ENCODE assay signal across 19 cellular contexts in the genomic region with DNA sequence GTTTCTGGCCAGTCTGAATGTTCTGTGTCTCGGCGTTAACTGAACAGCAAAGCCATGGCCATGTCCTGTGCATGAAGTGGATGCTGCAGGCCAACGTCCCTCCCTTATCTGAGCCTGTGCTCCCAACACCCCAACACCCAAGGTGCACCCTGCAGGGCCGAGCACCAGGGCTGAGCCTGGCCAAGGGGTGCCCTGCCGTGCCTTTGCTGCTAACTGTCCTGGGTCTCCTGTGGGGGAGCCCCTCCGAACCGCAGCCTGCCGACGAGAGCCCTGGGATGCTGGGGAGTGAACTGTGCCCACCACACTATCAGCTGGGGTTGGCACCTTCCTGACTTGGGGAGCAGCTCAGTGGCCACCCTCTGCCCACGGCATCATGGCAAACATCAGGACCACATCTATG. TPM values are rescaled to one million over a fixed set of nuclear protein-coding genes. Genes with fewer than 3 reads are reported as not detected.
DNase-seq lines count a peak whose midpoint lies in the region; ATAC-seq, FAIRE-seq and TF ChIP-seq lines count a peak whose summit lies in the region.
"Had no signal": no experiment of that assay in that cellular context is flagged by ENCODE, and none has a peak within 500 bp of the region (broad histone marks: within the 10 kb centered on the region; RNA-seq: fewer than 3 reads in every experiment).

No MANE protein-coding gene starts in this region.

- over 99% methylated on average over 10 of the region's 10 CpGs for WGBS in GM12878 (ENCODE audit: insufficient coverage, insufficient replicate concordance, low lambda C conversion rate, missing lambda C conversion rate)
- no CpG with 5 or more reads among the region's 10 CpGs for WGBS in neuronal stem cell (ENCODE audit: extremely low coverage in 2 of 2, insufficient read length in 2 of 2, insufficient replicate concordance in 1 of 2), 2 donors

- no peak overlapping the region for H2AFZ ChIP-seq in GM12878 (ENCODE audit: control insufficient read depth, low read depth, low read length)
- no peak overlapping the region for H2AFZ ChIP-seq in neuronal stem cell (ENCODE audit: low read length)

- no peaks in the 10 kb centered on the region for H3K27me3 Mint-ChIP-seq in CD4-positive, CD25-positive, alpha-beta regulatory T cell
- H3K27me3 Mint-ChIP-seq in Caco-2 (ENCODE audit: insufficient read depth, unreplicated experiment), result no peaks in the 10 kb centered on the region
- H3K27me3 Mint-ChIP-seq: B cell had no signal

- DNase-seq in CD4-positive, CD25-positive, alpha-beta regulatory T cell, result no peak
- DNase-seq in Caco-2 (no peak), GM12878 (ENCODE audit: low read depth, low spot score) (no peak), neuronal stem cell (ENCODE audit: low spot score) (no peak), LoVo (ENCODE audit: low spot score) (no peak)
- no peak for DNase-seq in activated CD8-positive, alpha-beta memory T cell treated with anti-CD3 and anti-CD28 coated beads, Interleukin-2, amount 50 U/mL, for 48 hours
- DNase-seq: C1 segment of cervical spinal cord, COR-L47, DND-41, GDM1, GOT3, H9 had no signal

- H3K4me3 ChIP-seq in CD4-positive, CD25-positive, alpha-beta regulatory T cell (ENCODE audit: low read depth, low read length), result no peak overlapping the region
- H3K4me3 ChIP-seq in Caco-2 (ENCODE audit: low read depth, low read length) (no peak overlapping the region), GM12878 (no peak overlapping the region), neuronal stem cell (ENCODE audit: low read length in 2 of 2) (no peak overlapping the region)

- no peak overlapping the region for H3K18ac ChIP-seq in neuronal stem cell (ENCODE audit: low read length)

- H4K91ac ChIP-seq in neuronal stem cell (ENCODE audit: low read depth, low read length, poor library complexity), result no peak overlapping the region

- RAD21 ChIA-PET in GM12878 (lab: Charles Lee; ENCODE audit: unreplicated experiment), result no interaction called here

- H3K9ac ChIP-seq in GM12878 (ENCODE audit: control insufficient read depth, insufficient read depth, low read length) (no peak overlapping the region), neuronal stem cell (ENCODE audit: low read depth, low read length, poor library complexity) (peak overlapping the region; percentile 4)

- no peak for FAIRE-seq in GM12878 (lab: Jason Lieb, UNC)
- FAIRE-seq: A204.1, HepG2, HTR-8/SVneo had no signal

- no peak overlapping the region for H2BK5ac ChIP-seq in neuronal stem cell (ENCODE audit: low read length)

- no peak overlapping the region for H3K4ac ChIP-seq in neuronal stem cell (ENCODE audit: low read length)

- H2BK15ac ChIP-seq in neuronal stem cell (ENCODE audit: low read length), result no peak overlapping the region

- no peaks in the 10 kb centered on the region for H3K9me3 ChIP-seq in CD4-positive, CD25-positive, alpha-beta regulatory T cell (ENCODE audit: control insufficient read depth in 2 of 2, low read length in 2 of 2)
- H3K9me3 ChIP-seq in Caco-2 (no peaks in the 10 kb centered on the region), GM12878 (replicated peaks; ENCODE audit: control insufficient read depth, insufficient read depth, low read length) (no peaks in the 10 kb centered on the region), neuronal stem cell (replicated peaks in 1 of 2; ENCODE audit: control insufficient read depth in 2 of 2, insufficient read depth in 1 of 2, low read depth in 1 of 2, low read length in 2 of 2) (no peaks in the 10 kb centered on the region)

- H3K79me1 ChIP-seq in neuronal stem cell (ENCODE audit: low read depth, low read length), result peaks cover 6% of the 10 kb centered on the region

- H3K4me2 ChIP-seq in GM12878 (ENCODE audit: control insufficient read depth, insufficient read depth), result no peak overlapping the region
- no peak overlapping the region for H3K4me2 ChIP-seq in neuronal stem cell (ENCODE audit: insufficient read depth, low read length, poor library complexity, severe bottlenecking)

- no peak overlapping the region for H3K23ac ChIP-seq in neuronal stem cell (ENCODE audit: low read depth, low read length, poor library complexity)

- peaks cover 0 to 3% (median 0%) of the 10 kb centered on the region in 4 donors for H3K4me1 Mint-ChIP-seq in CD4-positive, CD25-positive, alpha-beta regulatory T cell
- H3K4me1 Mint-ChIP-seq in Caco-2 (ENCODE audit: low read depth, unreplicated experiment), result no peaks in the 10 kb centered on the region
- H3K4me1 Mint-ChIP-seq: B cell had no signal

- intact Hi-C loops in Caco-2 (cut with micrococcal nuclease; ENCODE audit: unreplicated experiment) (no loop called here), GM12878 (cut with micrococcal nuclease; ENCODE audit: unreplicated experiment) (no loop called here)

- no peaks in the 10 kb centered on the region for H4K20me1 ChIP-seq in GM12878 (ENCODE audit: control insufficient read depth, insufficient read depth)

- POLR2A ChIA-PET in Caco-2 (lab: Charles Lee) (no interaction called here), GM12878 (lab: Charles Lee) (no interaction called here)

- in situ Hi-C loops in GM12878 (cut with MboI), result no loop called here

- no peak overlapping the region for H3K4me3 Mint-ChIP-seq in CD4-positive, CD25-positive, alpha-beta regulatory T cell
- H3K4me3 Mint-ChIP-seq in Caco-2 (ENCODE audit: unreplicated experiment), result no peak overlapping the region
- H3K4me3 Mint-ChIP-seq: B cell; CD8-positive, alpha-beta T cell; H9 had no signal

- TF ChIP-seq CTCF in Caco-2 (IDR thresholded peaks at IDR 0.05; ENCODE audit: insufficient read depth in 1 of 2, low read depth in 1 of 2, low read length in 1 of 2, severe bottlenecking in 1 of 2, unreplicated experiment in 1 of 2) (no peak), GM12878 (IDR thresholded peaks at IDR 0.05 in 2 of 3, conservative IDR thresholded peaks at IDR 0.05 in 1 of 3; ENCODE audit: control insufficient read depth in 2 of 3, extremely low read depth in 1 of 3, insufficient read depth in 1 of 3, low read depth in 3 of 3, low read length in 3 of 3) (no peak)

- peak overlapping the region; percentile 38 for H3K14ac ChIP-seq in neuronal stem cell (ENCODE audit: low read length)

- H4K8ac ChIP-seq in neuronal stem cell (ENCODE audit: low read depth, low read length), result no peak overlapping the region

- H3K36me3 Mint-ChIP-seq in CD4-positive, CD25-positive, alpha-beta regulatory T cell, result peaks cover 8% of the 10 kb centered on the region
- H3K36me3 Mint-ChIP-seq in Caco-2 (ENCODE audit: insufficient read depth, unreplicated experiment), result peaks cover 50% of the 10 kb centered on the region

- BruUV-seq in Caco-2 (replicated peaks; lab: Mats Ljungman, UMichigan) (no TSS peak), GM12878 (replicated peaks; lab: Mats Ljungman, UMichigan) (no TSS peak)

- no peak overlapping the region for H2BK120ac ChIP-seq in neuronal stem cell (ENCODE audit: low read depth, low read length)

- TF ChIP-seq RAD21 in GM12878 (IDR thresholded peaks at IDR 0.05; ENCODE audit: insufficient read depth, low read depth, low read length), result no peak

- no peak overlapping the region for H2BK12ac ChIP-seq in neuronal stem cell (ENCODE audit: low read length)

- no peak overlapping the region for H2AK5ac ChIP-seq in neuronal stem cell (ENCODE audit: low read depth, low read length)

- no peaks in the 10 kb centered on the region for H3K79me2 ChIP-seq in GM12878 (ENCODE audit: control insufficient read depth, insufficient read depth, low read length)

- peaks cover 75% of the 10 kb centered on the region for H3K36me3 ChIP-seq in CD4-positive, CD25-positive, alpha-beta regulatory T cell (ENCODE audit: control insufficient read depth, insufficient read depth, low read length)
- H3K36me3 ChIP-seq in Caco-2 (ENCODE audit: control insufficient read depth, insufficient read depth, low read length), result peaks cover 1% of the 10 kb centered on the region
- H3K36me3 ChIP-seq in GM12878 (ENCODE audit: control insufficient read depth in 2 of 2, insufficient read depth in 2 of 2, low read length in 1 of 2), result peaks cover 3 to 43% of the 10 kb centered on the region in 2 experiments
- H3K36me3 ChIP-seq in neuronal stem cell (replicated peaks in 1 of 2; ENCODE audit: control insufficient read depth in 2 of 2, insufficient read depth in 2 of 2, low read length in 2 of 2), result peaks cover 23 to 87% of the 10 kb centered on the region in 2 donors

- SMC1A ChIA-PET in GM12878 (lab: Charles Lee; ENCODE audit: uncharacterized antibody, unreplicated experiment), result no interaction called here

- CTCF ChIA-PET in Caco-2 (lab: Charles Lee), result no interaction called here
- CTCF ChIA-PET in GM12878 (lab: Yijun Ruan, JAX), result no interaction called here

- peak; percentile 55 for TF ChIP-seq POLR2A in GM12878 (IDR thresholded peaks at IDR 0.05; ENCODE audit: low read depth, low read length)

- no peak for TF ChIP-seq EP300 in GM12878 (IDR thresholded peaks at IDR 0.05; ENCODE audit: borderline replicate concordance in 1 of 2, control insufficient read depth in 1 of 2, low read depth in 2 of 2, low read length in 2 of 2)

- no peak for ATAC-seq in CD4-positive, CD25-positive, alpha-beta regulatory T cell (ENCODE audit: low read depth in 2 of 2)
- ATAC-seq in GM12878, result no peak
- ATAC-seq in GM21423 (IDR thresholded peaks at IDR 0.05; ENCODE audit: unreplicated experiment), result no peak
- no peak for ATAC-seq in GM18498 (IDR thresholded peaks at IDR 0.05; ENCODE audit: unreplicated experiment)
- ATAC-seq: CD8-positive, alpha-beta T cell; HepG2 had no signal

- H3K27me3 ChIP-seq in CD4-positive, CD25-positive, alpha-beta regulatory T cell (ENCODE audit: control insufficient read depth, insufficient read depth, low read length), result no peaks in the 10 kb centered on the region
- H3K27me3 ChIP-seq in Caco-2 (replicated peaks; ENCODE audit: control insufficient read depth, insufficient read depth, low read length), result no peaks in the 10 kb centered on the region
- H3K27me3 ChIP-seq in GM12878 (replicated peaks in 1 of 2; ENCODE audit: control insufficient read depth in 2 of 2, insufficient read depth in 2 of 2, low read length in 1 of 2), result no peaks in the 10 kb centered on the region
- no peaks in the 10 kb centered on the region for H3K27me3 ChIP-seq in neuronal stem cell (ENCODE audit: control insufficient read depth in 3 of 3, insufficient read depth in 3 of 3, low read depth in 1 of 3, low read length in 3 of 3)

- no peak overlapping the region for H3K27ac ChIP-seq in CD4-positive, CD25-positive, alpha-beta regulatory T cell (ENCODE audit: insufficient read depth, low read length, poor library complexity, severe bottlenecking)
- H3K27ac ChIP-seq in GM12878 (ENCODE audit: control insufficient read depth, insufficient read depth), result no peak overlapping the region
- H3K27ac ChIP-seq in neuronal stem cell (replicated peaks; ENCODE audit: low read length), result no peak overlapping the region

- H3K27ac Mint-ChIP-seq in CD4-positive, CD25-positive, alpha-beta regulatory T cell, result peak overlapping the region in 2 of 3 donors; percentile 5 to 63
- peak overlapping the region; percentile 11 for H3K27ac Mint-ChIP-seq in Caco-2 (ENCODE audit: unreplicated experiment)
- H3K27ac Mint-ChIP-seq: B cell; CD8-positive, alpha-beta T cell had no signal

- H3K9me3 Mint-ChIP-seq in CD4-positive, CD25-positive, alpha-beta regulatory T cell, result no peaks in the 10 kb centered on the region
- H3K9me3 Mint-ChIP-seq in Caco-2 (ENCODE audit: unreplicated experiment), result no peaks in the 10 kb centered on the region
- H3K9me3 Mint-ChIP-seq: CD8-positive, alpha-beta T cell; H9 had no signal

- H3K4me1 ChIP-seq in CD4-positive, CD25-positive, alpha-beta regulatory T cell (ENCODE audit: control insufficient read depth, insufficient read depth, low read length, poor library complexity, severe bottlenecking), result no peaks in the 10 kb centered on the region
- no peaks in the 10 kb centered on the region for H3K4me1 ChIP-seq in Caco-2
- H3K4me1 ChIP-seq in GM12878 (ENCODE audit: control insufficient read depth, insufficient read depth, low read length), result no peaks in the 10 kb centered on the region
- no peaks in the 10 kb centered on the region for H3K4me1 ChIP-seq in neuronal stem cell (ENCODE audit: control insufficient read depth in 2 of 2, insufficient read depth in 1 of 2, low read depth in 1 of 2, low read length in 2 of 2)

RNA-seq across cellular contexts. Expression of a gene that starts 17.6 kb away (rescaled TPM):
- 112 TPM for total RNA-seq in CD4-positive, CD25-positive, alpha-beta regulatory T cell
- 100 to 1,000 TPM; 318 to 406 (median 354) TPM for polyA plus RNA-seq in CD4-positive, CD25-positive, alpha-beta regulatory T cell
- total RNA-seq in Caco-2 (2022), result 500 and 546 TPM in 2 replicates
- total RNA-seq in GM12878 (2013; cell fraction: nucleolus; rRNA removed), result 30.7 and 37.1 TPM in 2 replicates
- total RNA-seq in GM12878 (2014; rRNA removed), result 325 and 388 TPM in 2 replicates
- 185 and 204 TPM in 2 replicates for total RNA-seq in GM12878 (2014; rRNA removed; fragmentation: Illumina TruSeq; extraction: Trizol)
- total RNA-seq in GM12878 (2021), result 305 and 316 TPM in 2 replicates
- 143 TPM for polyA plus RNA-seq in GM12878 (2011; ENCODE audit: low read depth)
- polyA plus RNA-seq in GM12878 (2011; rRNA removed), result 171 and 289 TPM in 2 replicates
- polyA plus RNA-seq in GM12878 (2011; cell fraction: cytosol; rRNA removed), result 532 and 769 TPM in 2 replicates
- 455 and 480 TPM in 2 replicates for polyA plus RNA-seq in GM12878 (2011; cell fraction: nucleus; rRNA removed)
- polyA plus RNA-seq in GM12878 (2012), result 460 and 464 TPM in 2 replicates
- 144 and 257 TPM in 2 replicates for polyA plus RNA-seq in GM12878 (2014; fragmentation: Illumina TruSeq; extraction: Trizol)
- polyA plus RNA-seq in GM12878 (2014; fragmentation: Nextera tagmentation; extraction: Ambion mirVana), result 10 to 100 TPM; 33.3 to 99.6 TPM
- polyA plus RNA-seq in GM12878 (2014; rRNA removed), result 749 and 807 TPM in 2 replicates
- polyA plus RNA-seq in GM12878 (2016; fragmentation: Nextera tagmentation; extraction: Ambion mirVana), result 100 to 1,000 TPM; 534 to 574 TPM
- polyA minus RNA-seq in GM12878 (2011; rRNA and poly(A)+ RNA removed), result 134 and 182 TPM in 2 replicates
- 111 and 122 TPM in 2 replicates for polyA minus RNA-seq in GM12878 (2011; cell fraction: cytosol; rRNA and poly(A)+ RNA removed)
- 39.3 and 60.3 TPM in 2 replicates for polyA minus RNA-seq in GM12878 (2011; cell fraction: nucleus; rRNA and poly(A)+ RNA removed)
- polyA plus RNA-seq in neuronal stem cell (2013, experiment 1 of 2), result 755 TPM
- 706 TPM for polyA plus RNA-seq in neuronal stem cell (2013, experiment 2 of 2)

RNA-seq across cellular contexts. Expression of a gene that starts 26.2 kb away (rescaled TPM):
- total RNA-seq in CD4-positive, CD25-positive, alpha-beta regulatory T cell, result 72.4 TPM
- polyA plus RNA-seq in CD4-positive, CD25-positive, alpha-beta regulatory T cell, result 100 to 1,000 TPM; 120 to 145 (median 133) TPM
- 264 and 272 TPM in 2 replicates for total RNA-seq in Caco-2 (2022)
- total RNA-seq in GM12878 (2013; cell fraction: nucleolus; rRNA removed), result 37.4 and 46.6 TPM in 2 replicates
- 194 and 207 TPM in 2 replicates for total RNA-seq in GM12878 (2014; rRNA removed)
- total RNA-seq in GM12878 (2014; rRNA removed; fragmentation: Illumina TruSeq; extraction: Trizol), result 78.7 and 85.5 TPM in 2 replicates
- total RNA-seq in GM12878 (2021), result 243 and 250 TPM in 2 replicates
- polyA plus RNA-seq in GM12878 (2011; ENCODE audit: low read depth), result 54.0 TPM
- polyA plus RNA-seq in GM12878 (2011; rRNA removed), result 92.4 and 192 TPM in 2 replicates
- 220 and 291 TPM in 2 replicates for polyA plus RNA-seq in GM12878 (2011; cell fraction: cytosol; rRNA removed)
- 162 and 168 TPM in 2 replicates for polyA plus RNA-seq in GM12878 (2011; cell fraction: nucleus; rRNA removed)
- polyA plus RNA-seq in GM12878 (2012), result 184 and 198 TPM in 2 replicates
- polyA plus RNA-seq in GM12878 (2014; fragmentation: Illumina TruSeq; extraction: Trizol), result 10.0 and 142 TPM in 2 replicates
- 10 to 100 TPM in 1 of 2 experiments, 1 to 10 TPM in 1; 4.0 to 17.0 TPM for polyA plus RNA-seq in GM12878 (2014; fragmentation: Nextera tagmentation; extraction: Ambion mirVana)
- 367 and 444 TPM in 2 replicates for polyA plus RNA-seq in GM12878 (2014; rRNA removed)
- 100 to 1,000 TPM; 460 to 487 TPM for polyA plus RNA-seq in GM12878 (2016; fragmentation: Nextera tagmentation; extraction: Ambion mirVana)
- polyA minus RNA-seq in GM12878 (2011; rRNA and poly(A)+ RNA removed), result 76.9 and 101 TPM in 2 replicates
- 70.2 and 78.0 TPM in 2 replicates for polyA minus RNA-seq in GM12878 (2011; cell fraction: cytosol; rRNA and poly(A)+ RNA removed)
- 29.5 and 49.3 TPM in 2 replicates for polyA minus RNA-seq in GM12878 (2011; cell fraction: nucleus; rRNA and poly(A)+ RNA removed)
- 201 TPM for polyA plus RNA-seq in neuronal stem cell (2013, experiment 1 of 2)
- polyA plus RNA-seq in neuronal stem cell (2013, experiment 2 of 2), result 197 TPM

RNA-seq across cellular contexts. Expression of a gene that starts 52.7 kb away (rescaled TPM):
- 139 TPM for total RNA-seq in CD4-positive, CD25-positive, alpha-beta regulatory T cell
- polyA plus RNA-seq in CD4-positive, CD25-positive, alpha-beta regulatory T cell, result 1 to 10 TPM; 2.0 to 5.1 (median 2.7) TPM
- 37.3 and 41.2 TPM in 2 replicates for total RNA-seq in Caco-2 (2022)
- 26.2 and 31.8 TPM in 2 replicates for total RNA-seq in GM12878 (2013; cell fraction: nucleolus; rRNA removed)
- 13.8 and 15.8 TPM in 2 replicates for total RNA-seq in GM12878 (2014; rRNA removed)
- 4.8 and 5.6 TPM in 2 replicates for total RNA-seq in GM12878 (2014; rRNA removed; fragmentation: Illumina TruSeq; extraction: Trizol)
- total RNA-seq in GM12878 (2021), result 38.5 and 44.6 TPM in 2 replicates
- 3.3 TPM for polyA plus RNA-seq in GM12878 (2011; ENCODE audit: low read depth)
- 2.7 and 7.2 TPM in 2 replicates for polyA plus RNA-seq in GM12878 (2011; rRNA removed)
- 9.3 and 12.8 TPM in 2 replicates for polyA plus RNA-seq in GM12878 (2011; cell fraction: cytosol; rRNA removed)
- polyA plus RNA-seq in GM12878 (2011; cell fraction: nucleus; rRNA removed), result 64.7 and 83.4 TPM in 2 replicates
- polyA plus RNA-seq in GM12878 (2012), result 12.3 and 13.5 TPM in 2 replicates
- polyA plus RNA-seq in GM12878 (2014; fragmentation: Illumina TruSeq; extraction: Trizol), result 2.2 and 5.0 TPM in 2 replicates
- under 1 TPM; 0.08 to 0.15 TPM for polyA plus RNA-seq in GM12878 (2014; fragmentation: Nextera tagmentation; extraction: Ambion mirVana)
- 21.8 and 26.0 TPM in 2 replicates for polyA plus RNA-seq in GM12878 (2014; rRNA removed)
- polyA plus RNA-seq in GM12878 (2016; fragmentation: Nextera tagmentation; extraction: Ambion mirVana), result 1 to 10 TPM; 4.2 to 5.9 TPM
- polyA minus RNA-seq in GM12878 (2011; rRNA and poly(A)+ RNA removed), result 10.8 and 18.6 TPM in 2 replicates
- 17.7 and 21.2 TPM in 2 replicates for polyA minus RNA-seq in GM12878 (2011; cell fraction: cytosol; rRNA and poly(A)+ RNA removed)
- polyA minus RNA-seq in GM12878 (2011; cell fraction: nucleus; rRNA and poly(A)+ RNA removed), result 15.5 and 27.3 TPM in 2 replicates
- polyA plus RNA-seq in neuronal stem cell (2013, experiment 1 of 2), result 13.3 TPM
- 13.9 TPM for polyA plus RNA-seq in neuronal stem cell (2013, experiment 2 of 2)

RNA-seq across cellular contexts. Expression of a gene that starts 54.4 kb away (rescaled TPM):
- total RNA-seq in CD4-positive, CD25-positive, alpha-beta regulatory T cell, result 756 TPM
- polyA plus RNA-seq in CD4-positive, CD25-positive, alpha-beta regulatory T cell, result 100 to 1,000 TPM; 258 to 297 (median 277) TPM
- 38.6 and 43.3 TPM in 2 replicates for total RNA-seq in Caco-2 (2022)
- 190 and 196 TPM in 2 replicates for total RNA-seq in GM12878 (2013; cell fraction: nucleolus; rRNA removed)
- 116 and 146 TPM in 2 replicates for total RNA-seq in GM12878 (2014; rRNA removed)
- 21.4 and 26.2 TPM in 2 replicates for total RNA-seq in GM12878 (2014; rRNA removed; fragmentation: Illumina TruSeq; extraction: Trizol)
- 142 and 151 TPM in 2 replicates for total RNA-seq in GM12878 (2021)
- polyA plus RNA-seq in GM12878 (2011; ENCODE audit: low read depth), result 33.0 TPM
- 20.8 and 53.2 TPM in 2 replicates for polyA plus RNA-seq in GM12878 (2011; rRNA removed)
- polyA plus RNA-seq in GM12878 (2011; cell fraction: cytosol; rRNA removed), result 64.0 and 103 TPM in 2 replicates
- 223 and 275 TPM in 2 replicates for polyA plus RNA-seq in GM12878 (2011; cell fraction: nucleus; rRNA removed)
- polyA plus RNA-seq in GM12878 (2012), result 85.3 and 105 TPM in 2 replicates
- polyA plus RNA-seq in GM12878 (2014; fragmentation: Illumina TruSeq; extraction: Trizol), result 1.4 and 9.8 TPM in 2 replicates
- polyA plus RNA-seq in GM12878 (2014; fragmentation: Nextera tagmentation; extraction: Ambion mirVana), result 1 to 10 TPM; 1.4 to 7.8 TPM
- polyA plus RNA-seq in GM12878 (2014; rRNA removed), result 96.0 and 125 TPM in 2 replicates
- polyA plus RNA-seq in GM12878 (2016; fragmentation: Nextera tagmentation; extraction: Ambion mirVana), result 10 to 100 TPM; 66.6 to 82.6 TPM
- polyA minus RNA-seq in GM12878 (2011; rRNA and poly(A)+ RNA removed), result 36.0 and 96.7 TPM in 2 replicates
- polyA minus RNA-seq in GM12878 (2011; cell fraction: cytosol; rRNA and poly(A)+ RNA removed), result 45.4 and 45.7 TPM in 2 replicates
- polyA minus RNA-seq in GM12878 (2011; cell fraction: nucleus; rRNA and poly(A)+ RNA removed), result 32.4 and 52.2 TPM in 2 replicates
- 6.9 TPM for polyA plus RNA-seq in neuronal stem cell (2013, experiment 1 of 2)
- polyA plus RNA-seq in neuronal stem cell (2013, experiment 2 of 2), result 7.4 TPM
